Comparison of ENCODE assay signal across 31 cellular contexts in genomic region chr2:17762457-17762856, GRCh38. TPM values are rescaled to one million over a fixed set of nuclear protein-coding genes. Genes with fewer than 3 reads are reported as not detected.
"Had no signal": no experiment of that assay in that cellular context is flagged by ENCODE, and none has a peak within 500 bp of the region (broad histone marks: within the 10 kb centered on the region; RNA-seq: fewer than 3 reads in every experiment).

No MANE protein-coding gene starts in this region.

- H3K36me3 ChIP-seq: colonic mucosa had no signal

- H3K27ac ChIP-seq: brain microvascular endothelial cell, colonic mucosa, SK-N-MC had no signal

- H3K4me1 ChIP-seq: colonic mucosa had no signal

- H3K4me3 ChIP-seq: colonic mucosa, SK-N-MC had no signal

- ATAC-seq: activated CD8-positive, alpha-beta memory T cell treated with anti-CD3 and anti-CD28 coated beads, Interleukin-2, amount 10 ng/mL, durations not matched to agents 7 days and 5 days; activated naive CD4-positive, alpha-beta T cell treated with anti-CD3 and anti-CD28 coated beads, Interleukin-2, amount 50 U/mL, for 72 hours; activated naive CD8-positive, alpha-beta T cell treated with anti-CD3 and anti-CD28 coated beads, Interleukin-2, amount 50 U/mL, for 24 hours; activated T-cell treated with anti-CD3 and anti-CD28 coated beads, Interleukin-2, amount 50 U/mL, for 4 hours; PC-3; T-cell had no signal

- H3K9me3 ChIP-seq: colonic mucosa had no signal

- H3K27me3 ChIP-seq: brain microvascular endothelial cell, colonic mucosa had no signal

- DNase-seq: activated B cell treated with CpG ODN at 0.5 μM for 24 hours; activated CD4-positive, alpha-beta T cell treated with anti-CD3 and anti-CD28 coated beads for 1 hour; activated CD4-positive, alpha-beta T cell treated with anti-CD3 and anti-CD28 coated beads, Interleukin-2, amount 10 ng/mL, durations not matched to agents 24 days and 14 days; activated CD4-positive, alpha-beta T cell treated with anti-CD3 and anti-CD28 coated beads, Interleukin-2, amount 50 U/mL, for 48 hours; activated CD8-positive, alpha-beta memory T cell treated with anti-CD3 and anti-CD28 coated beads, Interleukin-2, amount 10 ng/mL, durations not matched to agents 7 days and 5 days; activated effector memory CD4-positive, alpha-beta T cell treated with anti-CD3 and anti-CD28 coated beads, Interleukin-2, amount 50 U/mL, for 16 hours; activated naive CD4-positive, alpha-beta T cell treated with Interleukin-2 at 50 U/mL for 16 hours; activated naive CD8-positive, alpha-beta T cell treated with anti-CD3 and anti-CD28 coated beads, Interleukin-2, amount 50 U/mL, for 24 hours; activated T-cell treated with anti-CD3 and anti-CD28 coated beads, Interleukin-2, amount 50 U/mL, for 4 hours; amygdala; brain microvascular endothelial cell; cerebellar nuclear complex; colonic mucosa; Karpas-422; MM.1S; NCI-H1105; NCI-H1436; NCI-H1694 treated with DMSO at 0.1 percent for 48 hours; NCI-H2029 treated with DMSO at 0.1 percent for 48 hours; NCI-H345; NCI-H510A; NCI-H69; NK-92 treated with Interleukin-12 subunit alpha and Interleukin-12 subunit beta, amount 100 ng/mL, for 24 hours; PC-3; SIG-M5; T-cell; T-helper 2 cell; T1000 had no signal

RNA-seq across cellular contexts. Expression of gene MSGN1, which starts 53.8 kb away (rescaled TPM):
- total RNA-seq: activated CD4-positive, alpha-beta T cell treated with anti-CD3 and anti-CD28 coated beads, Interleukin-2, amount 10 ng/mL, durations not matched to agents 24 days and 14 days; activated CD8-positive, alpha-beta memory T cell treated with anti-CD3 and anti-CD28 coated beads, Interleukin-2, amount 10 ng/mL, durations not matched to agents 7 days and 5 days; activated naive CD4-positive, alpha-beta T cell treated with anti-CD3 and anti-CD28 coated beads, Interleukin-2, amount 50 U/mL, for 72 hours; activated T-cell treated with anti-CD3 and anti-CD28 coated beads, Interleukin-2, amount 50 U/mL, for 4 hours; cardiac septum; colonic mucosa; PC-3; T-cell had no signal
